In the genomic region with DNA sequence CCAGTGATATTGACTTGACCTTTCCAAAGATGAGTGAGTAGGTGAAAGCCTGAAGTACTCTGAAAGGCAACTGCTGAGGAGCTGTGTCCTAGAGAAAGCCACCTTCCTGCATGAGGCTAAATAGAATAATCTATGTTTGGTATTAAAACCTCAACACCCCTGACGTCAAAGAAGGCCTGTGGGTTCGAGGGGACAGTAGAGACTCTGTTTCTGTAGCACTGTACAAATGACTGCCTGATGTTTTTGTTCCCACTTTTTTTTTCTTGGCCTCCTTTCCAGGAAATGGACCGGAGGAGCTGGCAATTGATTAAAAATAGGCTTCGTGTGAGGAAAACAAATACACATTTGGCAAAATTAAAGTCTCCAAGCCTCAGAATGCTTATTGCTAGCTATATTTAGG, we compare ENCODE assay signal across 21 cellular contexts. TPM values are rescaled to one million over a fixed set of nuclear protein-coding genes. Genes with fewer than 3 reads are reported as not detected.
DNase-seq lines count a peak whose midpoint lies in the region; ATAC-seq, FAIRE-seq and TF ChIP-seq lines count a peak whose summit lies in the region.
"Had no signal": no experiment of that assay in that cellular context is flagged by ENCODE, and none has a peak within 500 bp of the region (broad histone marks: within the 10 kb centered on the region; RNA-seq: fewer than 3 reads in every experiment).

No MANE protein-coding gene starts in this region.

- H4K20me1 ChIP-seq in HepG2 (ENCODE audit: insufficient read depth, low read length), result no peaks in the 10 kb centered on the region
- H4K20me1 ChIP-seq: BLaER1 had no signal

- H3K27me3 ChIP-seq in bronchial epithelial cell (ENCODE audit: control insufficient read depth, insufficient read depth, low read length), result no peaks in the 10 kb centered on the region
- 0 out of 5 replicates have a peak, but pooled peaks cover 0 to 1% of the 10 kb centered on the region in 2 experiments for H3K27me3 ChIP-seq in HepG2 (ENCODE audit: control insufficient read depth in 1 of 2, insufficient read depth in 2 of 2, low read length in 2 of 2)
- H3K27me3 ChIP-seq in sigmoid colon, result no peaks in the 10 kb centered on the region
- H3K27me3 ChIP-seq: BLaER1 had no signal

- H3K9me3 ChIP-seq in HepG2 (ENCODE audit: low read length) (no peaks in the 10 kb centered on the region), sigmoid colon (no peaks in the 10 kb centered on the region)
- H3K9me3 ChIP-seq: BLaER1, Caco-2 had no signal

- intact Hi-C loops in HepG2 (cut with micrococcal nuclease; ENCODE audit: unreplicated experiment), result no loop called here
- intact Hi-C loops in sigmoid colon (cut with DNase I), result no loop called here

- BruUV-seq in HepG2 (replicated peaks; lab: Mats Ljungman, UMichigan), result no TSS peak

- H3K27ac ChIP-seq in HepG2 (ENCODE audit: extremely low read length, insufficient read depth, low read length) (peak overlapping the region; percentile 78), sigmoid colon (no peak overlapping the region)
- H3K27ac ChIP-seq: BLaER1, C4-2B had no signal

- no peak overlapping the region for H3K4me3 ChIP-seq in bronchial epithelial cell (ENCODE audit: low read depth, low read length)
- H3K4me3 ChIP-seq in HepG2 (replicated peaks in 1 of 3; ENCODE audit: insufficient read depth in 1 of 3, low read depth in 2 of 3, low read length in 3 of 3), result no peak overlapping the region
- H3K4me3 ChIP-seq in sigmoid colon, result no peak overlapping the region
- H3K4me3 ChIP-seq: BLaER1, GM12878, GM23338 had no signal

- H3K4me1 ChIP-seq in HepG2 (ENCODE audit: insufficient read depth, low read length) (peaks cover 41% of the 10 kb centered on the region), sigmoid colon (no peaks in the 10 kb centered on the region)
- H3K4me1 ChIP-seq: Caco-2 had no signal

- ATAC-seq in HepG2, result no peak
- ATAC-seq: CD8-positive, alpha-beta T cell; GM12878; GM23338; HCT116 had no signal

- H3K79me2 ChIP-seq in HepG2 (ENCODE audit: insufficient read depth, low read length), result no peaks in the 10 kb centered on the region

- no peak for TF ChIP-seq RAD21 in HepG2 (CRISPR knock-in tag; IDR thresholded peaks at IDR 0.05)

- 85% methylated on average over 4 of the region's 4 CpGs for WGBS in HepG2 (ENCODE audit: low lambda C conversion rate)
- WGBS in sigmoid colon, 2 donors, result 79 to 80% methylated on average over 4 of the region's 4 CpGs

- in situ Hi-C loops in SK-MEL-5 (cut with HindIII; ENCODE audit: low pct_unique_long_range_greater_than_20kb, low sequenced_read_pairs), result no loop called here
- in situ Hi-C loops in HepG2 (cut with HindIII; ENCODE audit: extremely low pct_ligation_motif_present, low pct_unique_long_range_greater_than_20kb), result no loop called here

- H3K36me3 ChIP-seq in bronchial epithelial cell (ENCODE audit: control insufficient read depth, insufficient read depth, low read length) (no peaks in the 10 kb centered on the region), HepG2 (replicated peaks in 1 of 2; ENCODE audit: control insufficient read depth in 1 of 2, insufficient read depth in 2 of 2, low read length in 2 of 2) (no peaks in the 10 kb centered on the region), sigmoid colon (no peaks in the 10 kb centered on the region)
- H3K36me3 ChIP-seq: BLaER1 had no signal

- TF ChIP-seq EP300 in HepG2 (IDR thresholded peaks at IDR 0.05; ENCODE audit: low read depth in 2 of 2, low read length in 2 of 2) (no peak), HepG2 (CRISPR knock-in tag; IDR thresholded peaks at IDR 0.05; ENCODE audit: borderline replicate concordance) (no peak), sigmoid colon (IDR thresholded peaks at IDR 0.05) (no peak)

- peak; percentile 4 for FAIRE-seq in GM19239 (lab: Jason Lieb, UNC)
- FAIRE-seq in bronchial epithelial cell (lab: Jason Lieb, UNC), result peak; percentile 50
- no peak for FAIRE-seq in HepG2 (lab: Jason Lieb, UNC)
- FAIRE-seq: A204.1, GM12878 had no signal

- no peak for TF ChIP-seq CTCF in bronchial epithelial cell (IDR thresholded peaks at IDR 0.05; ENCODE audit: insufficient read depth, low read length, severe bottlenecking)
- no peak for TF ChIP-seq CTCF in HepG2 (CRISPR knock-in tag; IDR thresholded peaks at IDR 0.05)
- TF ChIP-seq CTCF in sigmoid colon (IDR thresholded peaks at IDR 0.05), result no peak

- H2AFZ ChIP-seq in HepG2 (ENCODE audit: low read length), result no peak overlapping the region
- H2AFZ ChIP-seq: GM23338 had no signal

- no peak overlapping the region for H3K9ac ChIP-seq in HepG2 (ENCODE audit: insufficient read depth, low read depth, low read length)
- H3K9ac ChIP-seq: BLaER1 had no signal

- no peak overlapping the region for H3K4me2 ChIP-seq in HepG2 (ENCODE audit: low read depth, low read length)
- H3K4me2 ChIP-seq: BLaER1, GM23338 had no signal

- CTCF ChIA-PET in HepG2 (lab: Yijun Ruan, JAX; ENCODE audit: low intra/inter-chr PET ratio, low total read pairs), result no interaction called here

- DNase-seq in GM19239 (ENCODE audit: insufficient read length, low spot score), result no peak
- peak; percentile 95 for DNase-seq in SK-MEL-5 (ENCODE audit: low read depth, low spot score)
- DNase-seq in bronchial epithelial cell (ENCODE audit: low read depth), result no peak
- DNase-seq in HepG2 (ENCODE audit: low spot score), result no peak
- no peak for DNase-seq in DMS153 (lab: John Stamatoyannopoulos, UW)
- no peak for DNase-seq in retina
- DNase-seq in sigmoid colon, result no peak
- no peak for DNase-seq in SKM-1 (lab: John Stamatoyannopoulos, UW; ENCODE audit: unreplicated experiment)
- DNase-seq: Caco-2; CD4-positive, CD25-positive, alpha-beta regulatory T cell; CD8-positive, alpha-beta T cell; DMS79; EL; GDM1; H9 had no signal

- POLR2A ChIA-PET in HepG2 (lab: Yijun Ruan, JAX), result no interaction called here

- TF ChIP-seq POLR2A in HepG2 (IDR thresholded peaks at IDR 0.05; ENCODE audit: insufficient read depth in 1 of 2, low read depth in 2 of 2, low read length in 2 of 2) (no peak), sigmoid colon (IDR thresholded peaks at IDR 0.05) (no peak)

RNA-seq across cellular contexts. Expression of a gene that starts 29.5 kb away (rescaled TPM):
- 27.2 and 28.1 TPM in 2 replicates for total RNA-seq in SK-MEL-5 (2014; rRNA removed; shearing (Covaris generic))
- 44.4 and 55.2 TPM in 2 replicates for polyA plus RNA-seq in SK-MEL-5 (2015; cell fraction: cytosol; rRNA removed)
- polyA plus RNA-seq in SK-MEL-5 (2015; cell fraction: nucleus; rRNA removed), result 30.6 and 40.0 TPM in 2 replicates
- total RNA-seq in bronchial epithelial cell, result not detected in 2 replicates
- 0.40 and 0.56 TPM in 2 replicates for total RNA-seq in HepG2 (2016; rRNA removed; fragmentation: Illumina TruSeq; extraction: Trizol)
- 0.09 TPM in 1 of 2 replicates, not detected in the other for total RNA-seq in HepG2 (2016; cell fraction: cytosol; rRNA removed; fragmentation: Illumina TruSeq; extraction: Trizol; ENCODE audit: low read depth)
- total RNA-seq in HepG2 (2016; cell fraction: insoluble cytoplasmic fraction; rRNA removed; fragmentation: Illumina TruSeq; extraction: Trizol), result 0.32 and 0.62 TPM in 2 replicates
- 0.43 and 0.48 TPM in 2 replicates for total RNA-seq in HepG2 (2016; cell fraction: membrane; rRNA removed; fragmentation: Illumina TruSeq; extraction: Trizol)
- 0.34 and 0.43 TPM in 2 replicates for total RNA-seq in HepG2 (2016; cell fraction: nucleus; rRNA removed; fragmentation: Illumina TruSeq; extraction: Trizol)
- 0.13 TPM in 2 replicates for polyA plus RNA-seq in HepG2 (2011; rRNA removed)
- 0.09 and 0.13 TPM in 2 replicates for polyA plus RNA-seq in HepG2 (2011; cell fraction: cytosol; rRNA removed)
- 0.03 and 0.10 TPM in 2 replicates for polyA plus RNA-seq in HepG2 (2011; cell fraction: nucleus; rRNA removed)
- 0.04 and 0.17 TPM in 2 replicates for polyA plus RNA-seq in HepG2 (2012)
- 0.19 and 0.23 TPM in 2 replicates for polyA plus RNA-seq in HepG2 (2016; cell fraction: cytosol; fragmentation: Illumina TruSeq; extraction: Trizol; ENCODE audit: low read depth)
- 0.99 and 1.5 TPM in 2 replicates for polyA plus RNA-seq in HepG2 (2016; cell fraction: insoluble cytoplasmic fraction; fragmentation: Illumina TruSeq; extraction: Trizol; ENCODE audit: low read depth)
- polyA plus RNA-seq in HepG2 (2016; cell fraction: membrane; fragmentation: Illumina TruSeq; extraction: Trizol; ENCODE audit: low read depth), result 0.65 and 0.84 TPM in 2 replicates
- 0.89 and 1.1 TPM in 2 replicates for polyA plus RNA-seq in HepG2 (2016; cell fraction: nucleus; fragmentation: Illumina TruSeq; extraction: Trizol; ENCODE audit: insufficient read depth, low read depth)
- polyA minus RNA-seq in HepG2 (2011; rRNA and poly(A)+ RNA removed; ENCODE audit: low replicate concordance), result 0.14 TPM in 1 of 2 replicates, not detected in the other
- polyA minus RNA-seq in HepG2 (2011; cell fraction: cytosol; rRNA and poly(A)+ RNA removed), result 0.18 TPM in 1 of 2 replicates, not detected in the other
- polyA minus RNA-seq in HepG2 (2011; cell fraction: nucleus; rRNA and poly(A)+ RNA removed), result 0.25 and 0.39 TPM in 2 replicates
- 1 to 10 TPM; 1.5 to 5.9 (median 4.3) TPM for total RNA-seq in sigmoid colon
- 1 to 10 TPM in 2 of 3 donors, under 1 TPM in 1; 0.69 to 4.2 (median 1.8) TPM for polyA plus RNA-seq in sigmoid colon
- total RNA-seq: CD4-positive, CD25-positive, alpha-beta regulatory T cell; CD8-positive, alpha-beta T cell had no signal

RNA-seq across cellular contexts. Expression of a gene that starts 31.1 kb away (rescaled TPM):
- 47.9 and 49.1 TPM in 2 replicates for total RNA-seq in SK-MEL-5 (2014; rRNA removed; shearing (Covaris generic))
- polyA plus RNA-seq in SK-MEL-5 (2015; cell fraction: cytosol; rRNA removed), result 24.7 and 30.4 TPM in 2 replicates
- 40.5 and 46.4 TPM in 2 replicates for polyA plus RNA-seq in SK-MEL-5 (2015; cell fraction: nucleus; rRNA removed)
- 11.8 and 13.4 TPM in 2 replicates for total RNA-seq in bronchial epithelial cell
- 20.2 and 36.2 TPM in 2 replicates for total RNA-seq in HepG2 (2016; rRNA removed; fragmentation: Illumina TruSeq; extraction: Trizol)
- total RNA-seq in HepG2 (2016; cell fraction: cytosol; rRNA removed; fragmentation: Illumina TruSeq; extraction: Trizol; ENCODE audit: low read depth), result 1.4 and 1.7 TPM in 2 replicates
- 19.7 and 35.0 TPM in 2 replicates for total RNA-seq in HepG2 (2016; cell fraction: insoluble cytoplasmic fraction; rRNA removed; fragmentation: Illumina TruSeq; extraction: Trizol)
- total RNA-seq in HepG2 (2016; cell fraction: membrane; rRNA removed; fragmentation: Illumina TruSeq; extraction: Trizol), result 7.5 and 8.5 TPM in 2 replicates
- total RNA-seq in HepG2 (2016; cell fraction: nucleus; rRNA removed; fragmentation: Illumina TruSeq; extraction: Trizol), result 20.0 and 21.0 TPM in 2 replicates
- 5.7 and 6.5 TPM in 2 replicates for polyA plus RNA-seq in HepG2 (2011; rRNA removed)
- polyA plus RNA-seq in HepG2 (2011; cell fraction: cytosol; rRNA removed), result 2.2 and 4.1 TPM in 2 replicates
- 3.3 and 6.2 TPM in 2 replicates for polyA plus RNA-seq in HepG2 (2011; cell fraction: nucleus; rRNA removed)
- 10.2 and 10.9 TPM in 2 replicates for polyA plus RNA-seq in HepG2 (2012)
- 0.65 and 0.86 TPM in 2 replicates for polyA plus RNA-seq in HepG2 (2016; cell fraction: cytosol; fragmentation: Illumina TruSeq; extraction: Trizol; ENCODE audit: low read depth)
- 29.1 and 30.2 TPM in 2 replicates for polyA plus RNA-seq in HepG2 (2016; cell fraction: insoluble cytoplasmic fraction; fragmentation: Illumina TruSeq; extraction: Trizol; ENCODE audit: low read depth)
- polyA plus RNA-seq in HepG2 (2016; cell fraction: membrane; fragmentation: Illumina TruSeq; extraction: Trizol; ENCODE audit: low read depth), result 3.3 and 4.2 TPM in 2 replicates
- polyA plus RNA-seq in HepG2 (2016; cell fraction: nucleus; fragmentation: Illumina TruSeq; extraction: Trizol; ENCODE audit: insufficient read depth, low read depth), result 20.6 and 21.7 TPM in 2 replicates
- polyA minus RNA-seq in HepG2 (2011; rRNA and poly(A)+ RNA removed; ENCODE audit: low replicate concordance), result 7.5 and 15.3 TPM in 2 replicates
- 13.4 and 17.0 TPM in 2 replicates for polyA minus RNA-seq in HepG2 (2011; cell fraction: cytosol; rRNA and poly(A)+ RNA removed)
- 12.9 and 15.8 TPM in 2 replicates for polyA minus RNA-seq in HepG2 (2011; cell fraction: nucleus; rRNA and poly(A)+ RNA removed)
- 10 to 100 TPM in 2 of 4 donors, 1 to 10 TPM in 2; 5.8 to 13.2 (median 9.8) TPM for total RNA-seq in sigmoid colon
- polyA plus RNA-seq in sigmoid colon, result 1 to 10 TPM; 4.2 to 5.8 (median 5.8) TPM
